Comparison of ENCODE assay signal across 20 cellular contexts in genomic region chr6:73879894-73880293, GRCh38.
DNase-seq lines count a peak whose midpoint lies in the region; ATAC-seq and TF ChIP-seq lines count a peak whose summit lies in the region.
"Had no signal": no experiment of that assay in that cellular context is flagged by ENCODE, and none has a peak within 500 bp of the region (broad histone marks: within the 10 kb centered on the region; RNA-seq: fewer than 3 reads in every experiment).

No MANE protein-coding gene starts in this region.

- DNase-seq in NCI-H82 (lab: John Stamatoyannopoulos, UW) = peak; percentile 52
- DNase-seq in NCI-H82 treated with DMSO at 0.1 percent for 48 hours (lab: John Stamatoyannopoulos, UW; ENCODE audit: unreplicated experiment) = no peak
- no peak for DNase-seq in left ventricle myocardium inferior
- DNase-seq in right atrium auricular region (ENCODE audit: low spot score) = no peak
- peak; percentile 1 for DNase-seq in hepatocyte (ENCODE audit: low spot score)
- no peak for DNase-seq in posterior vena cava (ENCODE audit: low spot score)
- no peak for DNase-seq in NCI-H2227 treated with DMSO at 0.1 percent for 48 hours (lab: John Stamatoyannopoulos, UW)
- DNase-seq: Caco-2; CD4-positive, CD25-positive, alpha-beta regulatory T cell; CD8-positive, alpha-beta T cell; DMS153; DND-41; GOT3; HFFc6 had no signal

- H3K4me1 ChIP-seq in left ventricle myocardium inferior (no peaks in the 10 kb centered on the region), right atrium auricular region (no peaks in the 10 kb centered on the region), hepatocyte (ENCODE audit: insufficient read depth) (no peaks in the 10 kb centered on the region)
- H3K4me1 ChIP-seq: BLaER1, Caco-2, HAP-1 had no signal

- H3K4me2 ChIP-seq in hepatocyte = no peak overlapping the region
- H3K4me2 ChIP-seq: BLaER1 had no signal

- WGBS in hepatocyte (ENCODE audit: low lambda C conversion rate, missing lambda C conversion rate) = 78% methylated on average over 5 of the region's 5 CpGs

- H3K27me3 ChIP-seq in left ventricle myocardium inferior (ENCODE audit: low read depth) (no peaks in the 10 kb centered on the region), right atrium auricular region (no peaks in the 10 kb centered on the region), hepatocyte (no peaks in the 10 kb centered on the region)
- H3K27me3 ChIP-seq: BLaER1 had no signal

- H3K36me3 ChIP-seq in left ventricle myocardium inferior = no peaks in the 10 kb centered on the region
- H3K36me3 ChIP-seq in right atrium auricular region = no peaks in the 10 kb centered on the region
- no peaks in the 10 kb centered on the region for H3K36me3 ChIP-seq in hepatocyte (replicated peaks; ENCODE audit: insufficient read depth, low read depth)
- H3K36me3 ChIP-seq: BLaER1, HAP-1 had no signal

- no peaks in the 10 kb centered on the region for H3K9me3 ChIP-seq in left ventricle myocardium inferior (replicated peaks)
- no peaks in the 10 kb centered on the region for H3K9me3 ChIP-seq in right atrium auricular region
- no peaks in the 10 kb centered on the region for H3K9me3 ChIP-seq in hepatocyte (ENCODE audit: low read depth)
- H3K9me3 ChIP-seq: BLaER1, Caco-2, HAP-1 had no signal

- no peaks in the 10 kb centered on the region for H3K79me2 ChIP-seq in hepatocyte

- H3K9me2 ChIP-seq in hepatocyte (replicated peaks; ENCODE audit: insufficient read depth) = no peaks in the 10 kb centered on the region

- no peak overlapping the region for H3K4me3 ChIP-seq in left ventricle myocardium inferior
- H3K4me3 ChIP-seq in right atrium auricular region = no peak overlapping the region
- no peak overlapping the region for H3K4me3 ChIP-seq in hepatocyte
- H3K4me3 ChIP-seq: BLaER1, GM12878, HAP-1 had no signal

- intact Hi-C loops in left ventricle myocardium inferior (cut with micrococcal nuclease) (no loop called here), posterior vena cava (cut with DNase I) (no loop called here)

- no peaks in the 10 kb centered on the region for H4K20me1 ChIP-seq in hepatocyte (ENCODE audit: insufficient read depth, poor library complexity, severe bottlenecking)
- H4K20me1 ChIP-seq: BLaER1 had no signal

- H2AFZ ChIP-seq in hepatocyte = no peak overlapping the region

- ATAC-seq in GM18907 (IDR thresholded peaks at IDR 0.05; ENCODE audit: unreplicated experiment) = no peak
- ATAC-seq: CD8-positive, alpha-beta T cell; GM12878 had no signal

- H3K27ac ChIP-seq in left ventricle myocardium inferior (replicated peaks) = peak overlapping the region; percentile 50
- H3K27ac ChIP-seq in right atrium auricular region = no peak overlapping the region
- H3K27ac ChIP-seq in hepatocyte = no peak overlapping the region
- H3K27ac ChIP-seq: 22Rv1, BLaER1, C4-2B had no signal

- TF ChIP-seq CTCF in left ventricle myocardium inferior (IDR thresholded peaks at IDR 0.05; ENCODE audit: borderline replicate concordance) (no peak), right atrium auricular region (IDR thresholded peaks at IDR 0.05) (no peak), hepatocyte (IDR thresholded peaks at IDR 0.05; ENCODE audit: poor library complexity) (no peak)

Comparison
In these comparisons a context has a peak if more than half of its experiments do, and no peak if none do; other contexts are left out.
1. DNase-seq: peak in NCI-H82 (single experiment) and hepatocyte (single experiment); none in NCI-H82 treated with DMSO at 0.1 percent for 48 hours (single experiment), left ventricle myocardium inferior (single experiment), right atrium auricular region (single experiment), posterior vena cava (single experiment) and NCI-H2227 treated with DMSO at 0.1 percent for 48 hours (single experiment).